10 cellular contexts compared by ENCODE assay signal in genomic region chr17:40110026-40110425, GRCh38. TPM values are rescaled to one million over a fixed set of nuclear protein-coding genes. Genes with fewer than 3 reads are reported as not detected.
DNase-seq lines count a peak whose midpoint lies in the region; ATAC-seq and TF ChIP-seq lines count a peak whose summit lies in the region.
"Had no signal": no experiment of that assay in that cellular context is flagged by ENCODE, and none has a peak within 500 bp of the region (broad histone marks: within the 10 kb centered on the region; RNA-seq: fewer than 3 reads in every experiment).

No MANE protein-coding gene starts in this region.

- no peak for TF ChIP-seq POLR2A in prostate gland (IDR thresholded peaks at IDR 0.05)

- H3K36me3 ChIP-seq in CD4-positive, CD25-positive, alpha-beta regulatory T cell (ENCODE audit: control insufficient read depth, insufficient read depth, low read length) = no peaks in the 10 kb centered on the region
- no peaks in the 10 kb centered on the region for H3K36me3 ChIP-seq in prostate gland
- H3K36me3 ChIP-seq in MG63 = no peaks in the 10 kb centered on the region

- no peaks in the 10 kb centered on the region for H3K9me3 ChIP-seq in CD4-positive, CD25-positive, alpha-beta regulatory T cell (ENCODE audit: control insufficient read depth in 2 of 2, low read length in 2 of 2)
- H3K9me3 ChIP-seq in right cardiac atrium (ENCODE audit: control insufficient read depth, low read length) (no peaks in the 10 kb centered on the region), prostate gland (no peaks in the 10 kb centered on the region), MG63 (no peaks in the 10 kb centered on the region)

- H3K27ac Mint-ChIP-seq in CD4-positive, CD25-positive, alpha-beta regulatory T cell = peak overlapping the region; percentile 96 to 99 (median 99)

- 57% methylated on average over 2 of the region's 2 CpGs for WGBS in right cardiac atrium
- WGBS in prostate gland = 78% methylated on average over 2 of the region's 2 CpGs

- no peak for DNase-seq in CD4-positive, CD25-positive, alpha-beta regulatory T cell
- DNase-seq in right cardiac atrium (no peak), prostate gland (ENCODE audit: low spot score) (no peak), AG08396 (ENCODE audit: low spot score) (no peak), T-helper 2 cell (no peak), MG63 (no peak)
- no peak for DNase-seq in activated CD4-positive, alpha-beta T cell treated with anti-CD3 and anti-CD28 coated beads, Interleukin-2, amount 50 U/mL, for 48 hours
- DNase-seq: NCI-H345, T-helper 1 cell had no signal

- H3K27ac ChIP-seq in CD4-positive, CD25-positive, alpha-beta regulatory T cell (ENCODE audit: insufficient read depth, low read length, poor library complexity, severe bottlenecking) = peak overlapping the region; percentile 34
- H3K27ac ChIP-seq in VCaP (peak overlapping the region; percentile 99), right cardiac atrium (ENCODE audit: low read length) (peak overlapping the region; percentile 87), prostate gland (peak overlapping the region; percentile 88 to 97)

- no peak for ATAC-seq in CD4-positive, CD25-positive, alpha-beta regulatory T cell (ENCODE audit: low read depth in 2 of 2)
- ATAC-seq in right cardiac atrium = no peak

- H3K4me1 ChIP-seq in CD4-positive, CD25-positive, alpha-beta regulatory T cell (ENCODE audit: control insufficient read depth, insufficient read depth, low read length, poor library complexity, severe bottlenecking) = peaks cover 88% of the 10 kb centered on the region
- H3K4me1 ChIP-seq in right cardiac atrium (ENCODE audit: control insufficient read depth, insufficient read depth, low read length) (peaks cover 28% of the 10 kb centered on the region), prostate gland (replicated peaks) (peaks cover 42% of the 10 kb centered on the region)

- H3K4me3 ChIP-seq in CD4-positive, CD25-positive, alpha-beta regulatory T cell (ENCODE audit: low read depth, low read length) = no peak overlapping the region
- H3K4me3 ChIP-seq in right cardiac atrium (ENCODE audit: low read length) (no peak overlapping the region), prostate gland (no peak overlapping the region), MG63 (no peak overlapping the region)

- TF ChIP-seq CTCF in VCaP (conservative IDR thresholded peaks at IDR 0.05) (no peak), prostate gland (IDR thresholded peaks at IDR 0.05) (no peak)

- peaks cover 6% of the 10 kb centered on the region for H3K27me3 Mint-ChIP-seq in CD4-positive, CD25-positive, alpha-beta regulatory T cell

- no peaks in the 10 kb centered on the region for H3K36me3 Mint-ChIP-seq in CD4-positive, CD25-positive, alpha-beta regulatory T cell

- H3K9me3 Mint-ChIP-seq in CD4-positive, CD25-positive, alpha-beta regulatory T cell = no peaks in the 10 kb centered on the region

- no peaks in the 10 kb centered on the region for H3K27me3 ChIP-seq in CD4-positive, CD25-positive, alpha-beta regulatory T cell (ENCODE audit: control insufficient read depth, insufficient read depth, low read length)
- H3K27me3 ChIP-seq in right cardiac atrium (ENCODE audit: control insufficient read depth, insufficient read depth) = no peaks in the 10 kb centered on the region
- no peaks in the 10 kb centered on the region for H3K27me3 ChIP-seq in prostate gland (replicated peaks; ENCODE audit: insufficient read depth)
- H3K27me3 ChIP-seq in MG63 = no peaks in the 10 kb centered on the region

- H3K4me1 Mint-ChIP-seq in CD4-positive, CD25-positive, alpha-beta regulatory T cell = peaks cover 19 to 88% (median 73%) of the 10 kb centered on the region in 4 donors

- H3K4me3 Mint-ChIP-seq in CD4-positive, CD25-positive, alpha-beta regulatory T cell = peak overlapping the region; percentile 39 to 83 (median 75)

- intact Hi-C loops in right cardiac atrium (cut with DNase I) = loop anchor here in 3 of 4 donors (5.0 kb wide), 2 partner anchors 43 to 57 kb away; no protein-coding TSS in a partner anchor
- intact Hi-C loops in prostate gland (cut with DNase I) = loop anchor here (5.0 kb wide), 1 partner anchor 48 kb away; the partner anchor contains the start of gene THRA

RNA-seq across cellular contexts. Expression of gene NR1D1, which starts 9.6 kb away (rescaled TPM):
- total RNA-seq in CD4-positive, CD25-positive, alpha-beta regulatory T cell = 29.5 TPM
- polyA plus RNA-seq in CD4-positive, CD25-positive, alpha-beta regulatory T cell = 10 to 100 TPM in 1 of 4 donors, 1 to 10 TPM in 3; 4.9 to 10.1 (median 6.2) TPM
- total RNA-seq in right cardiac atrium (10 to 100 TPM; 10.2 to 25.1 (median 18.8) TPM), prostate gland (10 to 100 TPM; 10.7 to 35.2 TPM)
- 12.3 TPM for polyA plus RNA-seq in right cardiac atrium
- 0.07 and 1.3 TPM in 2 replicates for total RNA-seq in MG63 (2014; rRNA removed; shearing (Covaris generic); ENCODE audit: low replicate concordance)

RNA-seq across cellular contexts. Expression of gene MSL1, which starts 11.7 kb away (rescaled TPM):
- total RNA-seq in CD4-positive, CD25-positive, alpha-beta regulatory T cell = 126 TPM
- polyA plus RNA-seq in CD4-positive, CD25-positive, alpha-beta regulatory T cell = 10 to 100 TPM in 2 of 4 donors, 1 to 10 TPM in 2; 9.3 to 10.5 (median 9.8) TPM
- total RNA-seq in right cardiac atrium (10 to 100 TPM; 53.6 to 57.3 (median 55.2) TPM), prostate gland (100 to 1,000 TPM in 1 of 2 donors, 10 to 100 TPM in 1; 77.0 to 112 TPM)
- 44.8 TPM for polyA plus RNA-seq in right cardiac atrium
- total RNA-seq in MG63 (2014; rRNA removed; shearing (Covaris generic); ENCODE audit: low replicate concordance) = 44.9 and 53.4 TPM in 2 replicates

RNA-seq across cellular contexts. Expression of gene CASC3, which starts 30.3 kb away (rescaled TPM):
- total RNA-seq in CD4-positive, CD25-positive, alpha-beta regulatory T cell = 165 TPM
- 10 to 100 TPM; 42.5 to 46.6 (median 44.2) TPM for polyA plus RNA-seq in CD4-positive, CD25-positive, alpha-beta regulatory T cell
- 10 to 100 TPM; 50.2 to 56.7 (median 50.7) TPM for total RNA-seq in right cardiac atrium
- polyA plus RNA-seq in right cardiac atrium = 23.4 TPM
- total RNA-seq in prostate gland = 10 to 100 TPM; 59.8 to 94.3 TPM
- total RNA-seq in MG63 (2014; rRNA removed; shearing (Covaris generic); ENCODE audit: low replicate concordance) = 50.2 and 63.6 TPM in 2 replicates

RNA-seq across cellular contexts. Expression of gene THRA, which starts 47.3 kb away (rescaled TPM):
- total RNA-seq in CD4-positive, CD25-positive, alpha-beta regulatory T cell = 29.4 TPM
- polyA plus RNA-seq in CD4-positive, CD25-positive, alpha-beta regulatory T cell = 10 to 100 TPM; 10.7 to 15.9 (median 13.4) TPM
- 10 to 100 TPM; 80.6 to 99.5 (median 95.9) TPM for total RNA-seq in right cardiac atrium
- polyA plus RNA-seq in right cardiac atrium = 73.3 TPM
- total RNA-seq in prostate gland = 10 to 100 TPM; 35.2 to 79.8 TPM
- 11.5 and 18.1 TPM in 2 replicates for total RNA-seq in MG63 (2014; rRNA removed; shearing (Covaris generic); ENCODE audit: low replicate concordance)

RNA-seq across cellular contexts. Expression of gene MED24, which starts 55.8 kb away (rescaled TPM):
- total RNA-seq in CD4-positive, CD25-positive, alpha-beta regulatory T cell = 78.8 TPM
- 10 to 100 TPM; 34.3 to 46.1 (median 40.3) TPM for polyA plus RNA-seq in CD4-positive, CD25-positive, alpha-beta regulatory T cell
- total RNA-seq in right cardiac atrium (10 to 100 TPM; 54.3 to 60.5 (median 54.7) TPM), prostate gland (100 to 1,000 TPM in 1 of 2 donors, 10 to 100 TPM in 1; 55.2 to 167 TPM)
- 45.1 TPM for polyA plus RNA-seq in right cardiac atrium
- total RNA-seq in MG63 (2014; rRNA removed; shearing (Covaris generic); ENCODE audit: low replicate concordance) = 83.1 and 96.3 TPM in 2 replicates

Comparison
In these comparisons a context has a peak if more than half of its experiments do, and no peak if none do; other contexts are left out.
1. H3K27ac ChIP-seq: peak in every context shown above with its lines; median percentile 99 in VCaP; 92 in prostate gland; 87 in right cardiac atrium; 34 in CD4-positive, CD25-positive, alpha-beta regulatory T cell.